In the genomic region with DNA sequence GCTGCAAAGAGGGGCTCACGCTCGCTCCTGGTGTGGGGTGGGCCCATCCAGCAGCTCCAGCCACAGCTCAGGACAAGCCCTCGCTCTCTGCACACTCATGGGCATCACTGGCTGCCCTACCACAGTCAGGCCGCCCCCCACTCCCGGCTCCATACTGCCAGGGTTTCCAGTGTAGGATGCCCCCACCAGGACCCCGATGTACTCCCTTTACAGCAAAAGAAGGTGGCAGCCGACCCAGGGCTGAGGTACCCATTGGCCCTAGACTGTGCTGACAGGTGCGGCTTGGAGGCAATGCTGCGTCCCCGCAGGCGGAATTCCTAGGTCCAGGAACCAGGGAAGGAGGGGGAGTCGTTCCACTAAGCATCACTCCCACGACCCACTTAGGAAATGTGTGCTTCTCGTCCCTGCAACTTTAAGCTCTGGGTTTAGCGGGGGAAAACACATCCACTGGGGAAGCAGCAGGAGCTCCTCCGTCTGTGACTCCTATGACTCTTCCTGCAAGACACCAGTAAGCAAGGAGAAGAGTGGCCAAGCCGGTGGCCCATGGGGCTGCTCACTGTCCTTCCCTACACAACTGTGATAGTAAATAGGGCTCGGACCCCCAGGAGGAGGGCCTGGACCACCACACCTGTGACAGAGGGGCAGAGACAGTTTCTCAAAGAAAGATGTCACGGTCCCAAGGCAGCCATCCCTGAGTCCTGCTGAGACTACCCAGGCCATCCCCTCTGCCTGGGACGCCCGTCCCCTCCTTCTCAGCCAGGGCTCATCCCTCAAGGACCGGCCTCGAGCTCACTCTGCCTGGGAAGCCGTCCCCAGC, we compare ENCODE assay signal across 20 cellular contexts. TPM values are rescaled to one million over a fixed set of nuclear protein-coding genes. Genes with fewer than 3 reads are reported as not detected.
DNase-seq lines count a peak whose midpoint lies in the region; ATAC-seq, FAIRE-seq and TF ChIP-seq lines count a peak whose summit lies in the region.
"Had no signal": no experiment of that assay in that cellular context is flagged by ENCODE, and none has a peak within 500 bp of the region (broad histone marks: within the 10 kb centered on the region; RNA-seq: fewer than 3 reads in every experiment).

No MANE protein-coding gene starts in this region.

- intact Hi-C loops in activated CD4-positive, alpha-beta T cell treated with anti-CD3 and anti-CD28 coated beads, Interleukin-2, amount 10 ng/mL, durations not matched to agents 24 days and 14 days (cut with micrococcal nuclease) = loop anchor here (2.0 to 5.0 kb wide), 2 partner anchors 43 to 51 kb away; a partner anchor contains a TSS

- no peaks in the 10 kb centered on the region for H3K9me3 ChIP-seq in DND-41 (ENCODE audit: insufficient read depth, low read length, severe bottlenecking)
- H3K9me3 ChIP-seq: esophagus squamous epithelium, prostate gland, uterus had no signal

- H3K4me1 Mint-ChIP-seq in central memory CD8-positive, alpha-beta T cell = peaks cover 38% of the 10 kb centered on the region
- H3K4me1 Mint-ChIP-seq in naive B cell = peaks cover 5 to 19% (median 19%) of the 10 kb centered on the region in 3 donors
- peaks cover 2% of the 10 kb centered on the region for H3K4me1 Mint-ChIP-seq in activated CD4-positive, alpha-beta T cell treated with anti-CD3 and anti-CD28 coated beads, Interleukin-2, amount 10 ng/mL, durations not matched to agents 24 days and 14 days

- H3K27ac Mint-ChIP-seq in central memory CD8-positive, alpha-beta T cell (ENCODE audit: low read depth) = peak overlapping the region; percentile 81
- H3K27ac Mint-ChIP-seq in naive B cell = peak overlapping the region in 2 of 6 donors; percentile 92 to 93
- no peak overlapping the region for H3K27ac Mint-ChIP-seq in activated CD4-positive, alpha-beta T cell treated with anti-CD3 and anti-CD28 coated beads, Interleukin-2, amount 10 ng/mL, durations not matched to agents 24 days and 14 days
- H3K27ac Mint-ChIP-seq: activated T-helper 1 cell treated with anti-CD3 and anti-CD28 coated beads, Interleukin-12 subunit alpha, Interleukin-12 subunit beta, Interleukin-2, Interleukin-4 antibody, amounts not matched to agents 30 ng/mL and 10 ng/mL and 1 ng/mL, durations not matched to agents 14 hours and 24 hours and 36 hours; stimulated activated memory B cell treated with anti-CD40 and anti-IgM and Interleukin-4, amounts not matched to agents 10 μg/mL and 1 μg/mL and 100 μg/mL, for 72 hours had no signal

- H2AFZ ChIP-seq in DND-41 (ENCODE audit: low read depth, low read length) = no peak overlapping the region

- no peak overlapping the region for H3K4me2 ChIP-seq in DND-41 (ENCODE audit: insufficient read depth, low read length)

- H3K27ac ChIP-seq in DND-41 (ENCODE audit: low read length) = no peak overlapping the region
- H3K27ac ChIP-seq: brain microvascular endothelial cell, esophagus squamous epithelium, prostate gland, skin epidermis, uterus had no signal

- H3K9me3 Mint-ChIP-seq in central memory CD8-positive, alpha-beta T cell = no peaks in the 10 kb centered on the region
- H3K9me3 Mint-ChIP-seq in naive B cell = no peaks in the 10 kb centered on the region
- no peaks in the 10 kb centered on the region for H3K9me3 Mint-ChIP-seq in activated CD4-positive, alpha-beta T cell treated with anti-CD3 and anti-CD28 coated beads, Interleukin-2, amount 10 ng/mL, durations not matched to agents 24 days and 14 days
- H3K9me3 Mint-ChIP-seq: activated T-helper 1 cell treated with anti-CD3 and anti-CD28 coated beads, Interleukin-12 subunit alpha, Interleukin-12 subunit beta, Interleukin-2, Interleukin-4 antibody, amounts not matched to agents 30 ng/mL and 10 ng/mL and 1 ng/mL, durations not matched to agents 14 hours and 24 hours and 36 hours; H9; stimulated activated memory B cell treated with anti-CD40 and anti-IgM and Interleukin-4, amounts not matched to agents 10 μg/mL and 1 μg/mL and 100 μg/mL, for 72 hours had no signal

- ATAC-seq in DND-41 (ENCODE audit: insufficient read depth, low read depth) = 0 out of 3 replicates have a peak, but pooled peaks have one; percentile 10
- ATAC-seq in central memory CD8-positive, alpha-beta T cell (replicated peaks; ENCODE audit: extremely low read depth, poor library complexity, severe bottlenecking) = no peak
- ATAC-seq in naive B cell (ENCODE audit: low read depth in 2 of 2) = peak; percentile 1 to 2

- TF ChIP-seq POLR2A in GM12891 (IDR thresholded peaks at IDR 0.05; ENCODE audit: low read depth, low read length) = no peak

- peak overlapping the region; percentile 51 for H3K4me3 Mint-ChIP-seq in central memory CD8-positive, alpha-beta T cell
- peak overlapping the region in 1 of 8 donors; percentile 51 for H3K4me3 Mint-ChIP-seq in naive B cell
- H3K4me3 Mint-ChIP-seq in activated CD4-positive, alpha-beta T cell treated with anti-CD3 and anti-CD28 coated beads, Interleukin-2, amount 10 ng/mL, durations not matched to agents 24 days and 14 days = no peak overlapping the region
- H3K4me3 Mint-ChIP-seq: activated T-helper 1 cell treated with anti-CD3 and anti-CD28 coated beads, Interleukin-12 subunit alpha, Interleukin-12 subunit beta, Interleukin-2, Interleukin-4 antibody, amounts not matched to agents 30 ng/mL and 10 ng/mL and 1 ng/mL, durations not matched to agents 14 hours and 24 hours and 36 hours; stimulated activated memory B cell treated with anti-CD40 and anti-IgM and Interleukin-4, amounts not matched to agents 10 μg/mL and 1 μg/mL and 100 μg/mL, for 72 hours had no signal

- no peaks in the 10 kb centered on the region for H3K27me3 Mint-ChIP-seq in central memory CD8-positive, alpha-beta T cell
- H3K27me3 Mint-ChIP-seq in naive B cell = no peaks in the 10 kb centered on the region
- no peaks in the 10 kb centered on the region for H3K27me3 Mint-ChIP-seq in activated CD4-positive, alpha-beta T cell treated with anti-CD3 and anti-CD28 coated beads, Interleukin-2, amount 10 ng/mL, durations not matched to agents 24 days and 14 days
- H3K27me3 Mint-ChIP-seq: stimulated activated memory B cell treated with anti-CD40 and anti-IgM and Interleukin-4, amounts not matched to agents 10 μg/mL and 1 μg/mL and 100 μg/mL, for 72 hours had no signal

- DNase-seq in 8988T = peak; percentile 13
- DNase-seq in DND-41 = no peak
- DNase-seq in central memory CD8-positive, alpha-beta T cell (ENCODE audit: low spot score in 2 of 2) = no peak
- DNase-seq in naive B cell = no peak
- no peak for DNase-seq in GM12891 (ENCODE audit: insufficient read length, low spot score)
- no peak for DNase-seq in DMS79 (lab: John Stamatoyannopoulos, UW)
- DNase-seq in pons (ENCODE audit: low spot score) = no peak
- DNase-seq in activated CD4-positive, alpha-beta T cell treated with anti-CD3 and anti-CD28 coated beads, Interleukin-2, amount 10 ng/mL, durations not matched to agents 24 days and 14 days = no peak
- DNase-seq: esophagus squamous epithelium, MM.1S had no signal

- H3K27me3 ChIP-seq in DND-41 (ENCODE audit: insufficient read depth, low read length, poor library complexity) = no peaks in the 10 kb centered on the region
- H3K27me3 ChIP-seq: brain microvascular endothelial cell, esophagus squamous epithelium, uterus had no signal

- peaks cover 98% of the 10 kb centered on the region for H3K36me3 Mint-ChIP-seq in central memory CD8-positive, alpha-beta T cell (ENCODE audit: insufficient read depth)
- peaks cover 5 to 34% of the 10 kb centered on the region in 2 donors for H3K36me3 Mint-ChIP-seq in naive B cell
- H3K36me3 Mint-ChIP-seq in activated CD4-positive, alpha-beta T cell treated with anti-CD3 and anti-CD28 coated beads, Interleukin-2, amount 10 ng/mL, durations not matched to agents 24 days and 14 days (ENCODE audit: low read depth) = peaks cover 41% of the 10 kb centered on the region

- no peak for FAIRE-seq in GM12891 (lab: Jason Lieb, UNC)
- FAIRE-seq: colon, G401.6, keratinocyte had no signal

- peaks cover 75% of the 10 kb centered on the region for H3K36me3 ChIP-seq in DND-41 (ENCODE audit: insufficient read depth, low read length)
- H3K36me3 ChIP-seq: uterus had no signal

- no peak overlapping the region for H3K4me3 ChIP-seq in DND-41 (ENCODE audit: low read depth in 1 of 2, low read length in 2 of 2)
- H3K4me3 ChIP-seq: prostate gland, skin epidermis, uterus had no signal

- H4K20me1 ChIP-seq in DND-41 (ENCODE audit: insufficient read depth, low read length) = peaks cover 26% of the 10 kb centered on the region

- H3K9ac ChIP-seq in DND-41 (ENCODE audit: low read depth, low read length) = no peak overlapping the region

- no peaks in the 10 kb centered on the region for H3K4me1 ChIP-seq in DND-41 (ENCODE audit: insufficient read depth, low read length)
- H3K4me1 ChIP-seq: prostate gland, uterus had no signal

- no peak for TF ChIP-seq CTCF in DND-41 (IDR thresholded peaks at IDR 0.05; ENCODE audit: borderline replicate concordance, extremely low read depth, low read length, poor library complexity, severe bottlenecking)

- H3K79me2 ChIP-seq in DND-41 (ENCODE audit: insufficient read depth, low read length) = no peaks in the 10 kb centered on the region

TF ChIP-seq in GM12891, 5 proteins besides CTCF, POLR2A, EP300 and RAD21:
- TF ChIP-seq TAF1 (IDR thresholded peaks at IDR 0.05; ENCODE audit: low read depth, low read length) = no peak
- TF ChIP-seq SPI1 (IDR thresholded peaks at IDR 0.05; ENCODE audit: low read depth, low read length) = no peak
- no peak for TF ChIP-seq POLR2AphosphoS5 (IDR thresholded peaks at IDR 0.05; ENCODE audit: low read depth, low read length)
- TF ChIP-seq PAX5 (IDR thresholded peaks at IDR 0.05; ENCODE audit: insufficient read depth, low read length, severe bottlenecking) = no peak
- no peak for TF ChIP-seq POU2F2 (IDR thresholded peaks at IDR 0.05; ENCODE audit: low read depth, low read length)

RNA-seq across cellular contexts. Expression of a gene that starts 13.1 kb away (rescaled TPM):
- 10 to 100 TPM in 5 of 6 donors, 1 to 10 TPM in 1; 9.0 to 40.1 (median 20.7) TPM for polyA plus RNA-seq in naive B cell (ENCODE audit: low read depth in 6 of 6)
- 37.8 TPM for polyA plus RNA-seq in GM12891 (2012; ENCODE audit: low read depth, missing spikeins)
- total RNA-seq in activated CD4-positive, alpha-beta T cell treated with anti-CD3 and anti-CD28 coated beads, Interleukin-2, amount 10 ng/mL, durations not matched to agents 24 days and 14 days = 86.3 and 93.3 TPM in 2 replicates

RNA-seq across cellular contexts. Expression of a gene that starts 22.3 kb away (rescaled TPM):
- polyA plus RNA-seq in naive B cell (ENCODE audit: low read depth in 6 of 6) = 10 to 100 TPM; 42.3 to 64.2 (median 44.2) TPM
- polyA plus RNA-seq in GM12891 (2012; ENCODE audit: low read depth, missing spikeins) = 34.2 TPM
- 106 and 108 TPM in 2 replicates for total RNA-seq in activated CD4-positive, alpha-beta T cell treated with anti-CD3 and anti-CD28 coated beads, Interleukin-2, amount 10 ng/mL, durations not matched to agents 24 days and 14 days

RNA-seq across cellular contexts. Expression of a gene that starts 31.7 kb away (rescaled TPM):
- under 1 TPM in 3 of 6 donors, not detected in 3; 0.13 to 0.21 (median 0.16) TPM for polyA plus RNA-seq in naive B cell (ENCODE audit: low read depth in 6 of 6)
- polyA plus RNA-seq in GM12891 (2012; ENCODE audit: low read depth, missing spikeins) = 0.15 TPM
- 0.16 TPM in 1 of 2 replicates, not detected in the other for total RNA-seq in activated CD4-positive, alpha-beta T cell treated with anti-CD3 and anti-CD28 coated beads, Interleukin-2, amount 10 ng/mL, durations not matched to agents 24 days and 14 days

RNA-seq across cellular contexts. Expression of a gene that starts 52.2 kb away (rescaled TPM):
- polyA plus RNA-seq in naive B cell (ENCODE audit: low read depth in 6 of 6) = 10 to 100 TPM; 33.1 to 54.6 (median 47.6) TPM
- 42.2 TPM for polyA plus RNA-seq in GM12891 (2012; ENCODE audit: low read depth, missing spikeins)
- total RNA-seq in activated CD4-positive, alpha-beta T cell treated with anti-CD3 and anti-CD28 coated beads, Interleukin-2, amount 10 ng/mL, durations not matched to agents 24 days and 14 days = 93.5 and 104 TPM in 2 replicates
